ENCODE assay signal across 19 cellular contexts in the genomic region with DNA sequence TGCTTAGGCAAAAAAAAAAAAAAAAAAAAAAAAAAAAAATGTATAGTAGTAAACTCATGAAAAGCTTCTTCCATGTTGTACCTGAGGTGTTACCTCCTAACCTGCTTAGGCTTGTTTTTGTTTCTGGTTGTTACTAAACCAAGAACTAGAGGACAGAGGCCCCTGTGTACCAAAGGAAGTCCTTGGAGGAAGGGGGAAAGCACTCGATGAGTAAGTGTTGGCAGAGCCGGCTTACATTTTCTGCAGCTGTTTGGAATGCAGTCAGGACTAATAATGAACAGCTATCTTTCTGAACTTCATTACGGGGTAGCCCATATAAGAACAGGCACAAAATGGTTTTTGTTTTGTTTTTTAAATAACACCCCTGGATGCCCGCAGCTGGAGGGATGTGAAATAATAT.
A peak's percentile ranks its signal among the peaks of the same experiment; 100 is the strongest.
DNase-seq lines count a peak whose midpoint lies in the region; ATAC-seq and TF ChIP-seq lines count a peak whose summit lies in the region.
"Had no signal": no experiment of that assay in that cellular context is flagged by ENCODE, and none has a peak within 500 bp of the region (broad histone marks: within the 10 kb centered on the region; RNA-seq: fewer than 3 reads in every experiment).

No MANE protein-coding gene starts in this region.

- DNase-seq in RPMI7951 (ENCODE audit: low read depth) = peak; percentile 9
- peak; percentile 13 for DNase-seq in endodermal cell
- DNase-seq in left ventricle myocardium superior = no peak
- no peak for DNase-seq in ascending aorta (ENCODE audit: low spot score in 2 of 2)
- DNase-seq in activated T-helper 1 cell treated with anti-CD3 and anti-CD28 coated beads, Interleukin-12 subunit alpha, Interleukin-12 subunit beta, Interleukin-2, Interleukin-4 antibody, amounts not matched to agents 30 ng/mL and 10 ng/mL and 1 ng/mL, durations not matched to agents 14 hours and 24 hours and 36 hours (ENCODE audit: low spot score) = no peak
- DNase-seq: activated CD8-positive, alpha-beta memory T cell treated with anti-CD3 and anti-CD28 coated beads for 24 hours; activated effector memory CD4-positive, alpha-beta T cell treated with Interleukin-2 at 50 U/mL for 16 hours; amniotic stem cell; DMS 273 treated with DMSO at 0.1 percent for 48 hours; NCI-H69; spleen had no signal

- H3K4me1 ChIP-seq in endodermal cell (ENCODE audit: control insufficient read depth, insufficient read depth, low read length) (no peaks in the 10 kb centered on the region), ascending aorta (no peaks in the 10 kb centered on the region)
- H3K4me1 ChIP-seq: BLaER1 treated with 17β-estradiol and CSF1 and Interleukin-3, amounts not matched to agents 10 nM and 100 nM; spleen; tibial artery had no signal

- no peaks in the 10 kb centered on the region for H3K9me3 Mint-ChIP-seq in endodermal cell
- no peaks in the 10 kb centered on the region for H3K9me3 Mint-ChIP-seq in activated T-helper 1 cell treated with anti-CD3 and anti-CD28 coated beads, Interleukin-12 subunit alpha, Interleukin-12 subunit beta, Interleukin-2, Interleukin-4 antibody, amounts not matched to agents 30 ng/mL and 10 ng/mL and 1 ng/mL, durations not matched to agents 14 hours and 24 hours and 36 hours

- no peaks in the 10 kb centered on the region for H3K27me3 ChIP-seq in endodermal cell (ENCODE audit: control insufficient read depth, insufficient read depth, low read length, poor library complexity, severe bottlenecking)
- no peaks in the 10 kb centered on the region for H3K27me3 ChIP-seq in ascending aorta
- H3K27me3 ChIP-seq: BLaER1 treated with 17β-estradiol and CSF1 and Interleukin-3, amounts not matched to agents 10 nM and 100 nM; spleen; tibial artery had no signal

- TF ChIP-seq CTCF in endodermal cell (conservative IDR thresholded peaks at IDR 0.05) (no peak), ascending aorta (IDR thresholded peaks at IDR 0.05) (no peak)

- H3K4me1 Mint-ChIP-seq in endodermal cell = peaks cover 7% of the 10 kb centered on the region
- H3K4me1 Mint-ChIP-seq in activated T-helper 1 cell treated with anti-CD3 and anti-CD28 coated beads, Interleukin-12 subunit alpha, Interleukin-12 subunit beta, Interleukin-2, Interleukin-4 antibody, amounts not matched to agents 30 ng/mL and 10 ng/mL and 1 ng/mL, durations not matched to agents 14 hours and 24 hours and 36 hours (ENCODE audit: low read depth) = no peaks in the 10 kb centered on the region
- H3K4me1 Mint-ChIP-seq: IgD-negative memory B cell; stimulated activated memory B cell treated with anti-CD40 and anti-IgM and Interleukin-4, amounts not matched to agents 10 μg/mL and 1 μg/mL and 100 μg/mL, for 72 hours had no signal

- H3K4me3 Mint-ChIP-seq in endodermal cell = no peak overlapping the region
- H3K4me3 Mint-ChIP-seq in activated T-helper 1 cell treated with anti-CD3 and anti-CD28 coated beads, Interleukin-12 subunit alpha, Interleukin-12 subunit beta, Interleukin-2, Interleukin-4 antibody, amounts not matched to agents 30 ng/mL and 10 ng/mL and 1 ng/mL, durations not matched to agents 14 hours and 24 hours and 36 hours = no peak overlapping the region
- H3K4me3 Mint-ChIP-seq: IgD-negative memory B cell; stimulated activated memory B cell treated with anti-CD40 and anti-IgM and Interleukin-4, amounts not matched to agents 10 μg/mL and 1 μg/mL and 100 μg/mL, for 72 hours had no signal

- H3K27ac Mint-ChIP-seq in endodermal cell = no peak overlapping the region
- H3K27ac Mint-ChIP-seq in activated T-helper 1 cell treated with anti-CD3 and anti-CD28 coated beads, Interleukin-12 subunit alpha, Interleukin-12 subunit beta, Interleukin-2, Interleukin-4 antibody, amounts not matched to agents 30 ng/mL and 10 ng/mL and 1 ng/mL, durations not matched to agents 14 hours and 24 hours and 36 hours = no peak overlapping the region
- H3K27ac Mint-ChIP-seq: IgD-negative memory B cell; stimulated activated memory B cell treated with anti-CD40 and anti-IgM and Interleukin-4, amounts not matched to agents 10 μg/mL and 1 μg/mL and 100 μg/mL, for 72 hours had no signal

- H3K27ac ChIP-seq in endodermal cell (ENCODE audit: low read depth, low read length) (no peak overlapping the region), ascending aorta (no peak overlapping the region)
- H3K27ac ChIP-seq: BLaER1 treated with 17β-estradiol and CSF1 and Interleukin-3, amounts not matched to agents 10 nM and 100 nM; coronary artery; spleen; tibial artery had no signal

- WGBS in endodermal cell (ENCODE audit: insufficient coverage in 1 of 2, insufficient read length in 1 of 2), 2 experiments = 86 to 95% methylated on average over 4 of the region's 4 CpGs

- no peaks in the 10 kb centered on the region for H3K27me3 Mint-ChIP-seq in endodermal cell (ENCODE audit: insufficient read depth)
- no peaks in the 10 kb centered on the region for H3K27me3 Mint-ChIP-seq in activated T-helper 1 cell treated with anti-CD3 and anti-CD28 coated beads, Interleukin-12 subunit alpha, Interleukin-12 subunit beta, Interleukin-2, Interleukin-4 antibody, amounts not matched to agents 30 ng/mL and 10 ng/mL and 1 ng/mL, durations not matched to agents 14 hours and 24 hours and 36 hours (ENCODE audit: insufficient read depth)
- H3K27me3 Mint-ChIP-seq: stimulated activated memory B cell treated with anti-CD40 and anti-IgM and Interleukin-4, amounts not matched to agents 10 μg/mL and 1 μg/mL and 100 μg/mL, for 72 hours had no signal

- no peaks in the 10 kb centered on the region for H3K36me3 ChIP-seq in endodermal cell (ENCODE audit: control insufficient read depth, insufficient read depth, low read length)
- H3K36me3 ChIP-seq in ascending aorta = no peaks in the 10 kb centered on the region
- H3K36me3 ChIP-seq: BLaER1 treated with 17β-estradiol and CSF1 and Interleukin-3, amounts not matched to agents 10 nM and 100 nM; spleen; tibial artery had no signal

- ATAC-seq in left ventricle myocardium superior = peak; percentile 81
- ATAC-seq in HG03175 (IDR thresholded peaks at IDR 0.05; ENCODE audit: unreplicated experiment) = no peak
- no peak for ATAC-seq in GM21360 (IDR thresholded peaks at IDR 0.05; ENCODE audit: unreplicated experiment)
- ATAC-seq: esophagus mucosa; stimulated activated memory B cell treated with anti-CD40 and anti-IgM and Interleukin-4, amounts not matched to agents 10 μg/mL and 1 μg/mL and 100 μg/mL, for 72 hours had no signal

- no peaks in the 10 kb centered on the region for H3K36me3 Mint-ChIP-seq in endodermal cell (ENCODE audit: low read depth)
- H3K36me3 Mint-ChIP-seq in activated T-helper 1 cell treated with anti-CD3 and anti-CD28 coated beads, Interleukin-12 subunit alpha, Interleukin-12 subunit beta, Interleukin-2, Interleukin-4 antibody, amounts not matched to agents 30 ng/mL and 10 ng/mL and 1 ng/mL, durations not matched to agents 14 hours and 24 hours and 36 hours (ENCODE audit: low read depth) = no peaks in the 10 kb centered on the region
- H3K36me3 Mint-ChIP-seq: stimulated activated memory B cell treated with anti-CD40 and anti-IgM and Interleukin-4, amounts not matched to agents 10 μg/mL and 1 μg/mL and 100 μg/mL, for 72 hours had no signal

- H3K9me3 ChIP-seq in endodermal cell (ENCODE audit: control insufficient read depth, low read length) (no peaks in the 10 kb centered on the region), ascending aorta (no peaks in the 10 kb centered on the region)
- H3K9me3 ChIP-seq: BLaER1 treated with 17β-estradiol and CSF1 and Interleukin-3, amounts not matched to agents 10 nM and 100 nM; tibial artery had no signal

- intact Hi-C loops in left ventricle myocardium superior (cut with micrococcal nuclease) = no loop called here
- intact Hi-C loops in ascending aorta (cut with DNase I) = no loop called here
- intact Hi-C loops in activated T-helper 1 cell treated with anti-CD3 and anti-CD28 coated beads, Interleukin-12 subunit alpha, Interleukin-12 subunit beta, Interleukin-2, Interleukin-4 antibody, amounts not matched to agents 30 ng/mL and 10 ng/mL and 1 ng/mL, durations not matched to agents 14 hours and 24 hours and 36 hours (cut with micrococcal nuclease) = no loop called here

- H3K4me3 ChIP-seq in endodermal cell (ENCODE audit: low read length) = no peak overlapping the region
- H3K4me3 ChIP-seq in ascending aorta = no peak overlapping the region
- H3K4me3 ChIP-seq: BLaER1 treated with 17β-estradiol and CSF1 and Interleukin-3, amounts not matched to agents 10 nM and 100 nM; coronary artery; spleen; tibial artery had no signal

- H3K9ac ChIP-seq in endodermal cell (ENCODE audit: extremely low read depth, low read length, poor library complexity, severe bottlenecking) = no peak overlapping the region
- H3K9ac ChIP-seq: BLaER1 treated with 17β-estradiol and CSF1 and Interleukin-3, amounts not matched to agents 10 nM and 100 nM had no signal

Comparison
In these comparisons a context has a peak if more than half of its experiments do, and no peak if none do; other contexts are left out.
1. DNase-seq: peak in RPMI7951 (single experiment) and endodermal cell (single experiment); none in left ventricle myocardium superior (single experiment), ascending aorta (0 of 2) and activated T-helper 1 cell treated with anti-CD3 and anti-CD28 coated beads, Interleukin-12 subunit alpha, Interleukin-12 subunit beta, Interleukin-2, Interleukin-4 antibody, amounts not matched to agents 30 ng/mL and 10 ng/mL and 1 ng/mL, durations not matched to agents 14 hours and 24 hours and 36 hours (single experiment).